Comparison of ENCODE assay signal across 12 cellular contexts in genomic region chr16:4370151-4370550, GRCh38. TPM values are rescaled to one million over a fixed set of nuclear protein-coding genes. Genes with fewer than 3 reads are reported as not detected.
DNase-seq lines count a peak whose midpoint lies in the region; ATAC-seq and TF ChIP-seq lines count a peak whose summit lies in the region.
"Had no signal": no experiment of that assay in that cellular context is flagged by ENCODE, and none has a peak within 500 bp of the region (broad histone marks: within the 10 kb centered on the region; RNA-seq: fewer than 3 reads in every experiment).

No MANE protein-coding gene starts in this region.

- H3K4me3 Mint-ChIP-seq in nephron = peak overlapping the region; percentile 45 to 81 (median 77)
- H3K4me3 Mint-ChIP-seq in activated naive CD8-positive, alpha-beta T cell treated with anti-CD3 and anti-CD28 coated beads for 36 hours = no peak overlapping the region

- DNase-seq in Peyer's patch (no peak), thoracic aorta (ENCODE audit: low spot score) (no peak), activated gamma-delta T cell treated with Interleukin-2 at 50 U/mL for 16 hours (no peak), kidney glomerular epithelial cell (lab: John Stamatoyannopoulos, UW) (no peak)
- no peak for DNase-seq in activated naive CD8-positive, alpha-beta T cell treated with anti-CD3 and anti-CD28 coated beads for 36 hours
- DNase-seq: activated CD8-positive, alpha-beta memory T cell treated with anti-CD3 and anti-CD28 coated beads, Interleukin-2, amount 50 U/mL, for 4 hours; NCI-H2029 treated with DMSO at 0.1 percent for 48 hours; stimulated activated CD4-positive, alpha-beta T cell treated with anti-CD3 and anti-CD28 coated beads, Interleukin-15, amount 100 ng/mL, for 24 hours had no signal

- H3K4me1 Mint-ChIP-seq in nephron = peaks cover 22% of the 10 kb centered on the region
- peaks cover 5% of the 10 kb centered on the region for H3K4me1 Mint-ChIP-seq in activated naive CD8-positive, alpha-beta T cell treated with anti-CD3 and anti-CD28 coated beads for 36 hours

- H3K9ac ChIP-seq in duodenal mucosa (ENCODE audit: low read depth in 1 of 2, low read length in 2 of 2) = no peak overlapping the region

- peaks cover 0 to 23% (median 0%) of the 10 kb centered on the region in 3 donors for H3K36me3 ChIP-seq in Peyer's patch
- H3K36me3 ChIP-seq in duodenal mucosa (ENCODE audit: control insufficient read depth in 1 of 2, insufficient read depth in 2 of 2, low read length in 2 of 2) = peaks cover 0 to 12% of the 10 kb centered on the region in 2 donors
- no peaks in the 10 kb centered on the region for H3K36me3 ChIP-seq in thoracic aorta

- peak overlapping the region in 2 of 3 experiments; percentile 70 to 89 for H3K27ac Mint-ChIP-seq in nephron
- no peak overlapping the region for H3K27ac Mint-ChIP-seq in activated naive CD8-positive, alpha-beta T cell treated with anti-CD3 and anti-CD28 coated beads for 36 hours

- no peaks in the 10 kb centered on the region for H3K9me3 ChIP-seq in Peyer's patch
- no peaks in the 10 kb centered on the region for H3K9me3 ChIP-seq in duodenal mucosa (ENCODE audit: control insufficient read depth in 1 of 2, low read length in 2 of 2)
- no peaks in the 10 kb centered on the region for H3K9me3 ChIP-seq in thoracic aorta
- H3K9me3 ChIP-seq: BLaER1 treated with 17β-estradiol and CSF1 and Interleukin-3, amounts not matched to agents 10 nM and 100 nM had no signal

- H3K4me3 ChIP-seq in Peyer's patch (no peak overlapping the region), duodenal mucosa (ENCODE audit: low read depth in 1 of 2, low read length in 2 of 2) (no peak overlapping the region), thoracic aorta (peak overlapping the region; percentile 8)
- H3K4me3 ChIP-seq: BLaER1 treated with 17β-estradiol and CSF1 and Interleukin-3, amounts not matched to agents 10 nM and 100 nM had no signal

- no peak for TF ChIP-seq POLR2A in Peyer's patch (IDR thresholded peaks at IDR 0.05)

- H3K27ac ChIP-seq in Peyer's patch (peak overlapping the region; percentile 40 to 84 (median 76)), duodenal mucosa (ENCODE audit: low read depth, low read length) (peak overlapping the region; percentile 38), thoracic aorta (peak overlapping the region; percentile 99)

- no peaks in the 10 kb centered on the region for H3K36me3 Mint-ChIP-seq in nephron (ENCODE audit: low read depth)
- H3K36me3 Mint-ChIP-seq in activated naive CD8-positive, alpha-beta T cell treated with anti-CD3 and anti-CD28 coated beads for 36 hours = no peaks in the 10 kb centered on the region

- H3K27me3 ChIP-seq in Peyer's patch = no peaks in the 10 kb centered on the region
- H3K27me3 ChIP-seq in duodenal mucosa (ENCODE audit: control insufficient read depth in 1 of 2, insufficient read depth in 2 of 2, low read length in 2 of 2) = no peaks in the 10 kb centered on the region
- H3K27me3 ChIP-seq in thoracic aorta (replicated peaks; ENCODE audit: insufficient read depth) = no peaks in the 10 kb centered on the region
- H3K27me3 ChIP-seq: BLaER1 treated with 17β-estradiol and CSF1 and Interleukin-3, amounts not matched to agents 10 nM and 100 nM had no signal

- peaks cover 8% of the 10 kb centered on the region for H3K27me3 Mint-ChIP-seq in nephron (ENCODE audit: low read depth)
- no peaks in the 10 kb centered on the region for H3K27me3 Mint-ChIP-seq in activated naive CD8-positive, alpha-beta T cell treated with anti-CD3 and anti-CD28 coated beads for 36 hours

- ATAC-seq in thoracic aorta (ENCODE audit: insufficient number of reproducible peaks, low FRiP score, low read depth) (no peak), GM18867 (IDR thresholded peaks at IDR 0.05; ENCODE audit: unreplicated experiment) (no peak)

- peaks cover 0 to 55% (median 12%) of the 10 kb centered on the region in 4 donors for H3K4me1 ChIP-seq in Peyer's patch
- peaks cover 11 to 16% of the 10 kb centered on the region in 2 donors for H3K4me1 ChIP-seq in duodenal mucosa (ENCODE audit: control insufficient read depth in 1 of 2, insufficient read depth in 2 of 2, low read length in 2 of 2)
- H3K4me1 ChIP-seq in thoracic aorta (ENCODE audit: control insufficient read depth in 1 of 2, low read depth in 2 of 2) = peaks cover 35 to 51% of the 10 kb centered on the region in 2 donors

- no peaks in the 10 kb centered on the region for H3K9me3 Mint-ChIP-seq in nephron
- H3K9me3 Mint-ChIP-seq in activated naive CD8-positive, alpha-beta T cell treated with anti-CD3 and anti-CD28 coated beads for 36 hours = no peaks in the 10 kb centered on the region

- TF ChIP-seq CTCF in Peyer's patch (IDR thresholded peaks at IDR 0.05) = no peak
- TF ChIP-seq CTCF in nephron (IDR thresholded peaks at IDR 0.05; ENCODE audit: unreplicated experiment in 3 of 3) = no peak
- TF ChIP-seq CTCF in thoracic aorta (IDR thresholded peaks at IDR 0.05) = no peak

RNA-seq across cellular contexts. Expression of gene VASN, which starts 1.5 kb away (rescaled TPM):
- total RNA-seq in Peyer's patch = 10 to 100 TPM in 2 of 4 donors, 1 to 10 TPM in 2; 2.1 to 18.2 (median 8.4) TPM
- total RNA-seq in thoracic aorta = 100 to 1,000 TPM; 197 to 217 TPM
- total RNA-seq in activated naive CD8-positive, alpha-beta T cell treated with anti-CD3 and anti-CD28 coated beads for 36 hours = under 1 TPM in 1 of 2 experiments, not detected in 1; 0.08 TPM

RNA-seq across cellular contexts. Expression of gene PAM16, which starts 19.0 kb away (rescaled TPM):
- 10 to 100 TPM; 18.2 to 61.4 (median 49.3) TPM for total RNA-seq in Peyer's patch
- 10 to 100 TPM; 18.4 to 21.1 TPM for total RNA-seq in thoracic aorta
- 10 to 100 TPM; 73.0 to 73.9 TPM for total RNA-seq in activated naive CD8-positive, alpha-beta T cell treated with anti-CD3 and anti-CD28 coated beads for 36 hours

RNA-seq across cellular contexts. Expression of gene CORO7, which starts 46.2 kb away (rescaled TPM):
- total RNA-seq in Peyer's patch (100 to 1,000 TPM in 2 of 4 donors, 10 to 100 TPM in 2; 73.4 to 219 (median 110) TPM), thoracic aorta (10 to 100 TPM; 71.1 to 79.1 TPM)
- 10 to 100 TPM; 66.2 to 73.1 TPM for total RNA-seq in activated naive CD8-positive, alpha-beta T cell treated with anti-CD3 and anti-CD28 coated beads for 36 hours

RNA-seq across cellular contexts. Expression of gene GLIS2, which starts 54.3 kb away (rescaled TPM):
- total RNA-seq in Peyer's patch = 1 to 10 TPM in 3 of 4 donors, under 1 TPM in 1; 0.35 to 3.3 (median 1.7) TPM
- total RNA-seq in thoracic aorta = 10 to 100 TPM; 19.5 to 32.9 TPM
- under 1 TPM; 0.08 to 0.16 TPM for total RNA-seq in activated naive CD8-positive, alpha-beta T cell treated with anti-CD3 and anti-CD28 coated beads for 36 hours

RNA-seq across cellular contexts. Expression of gene DNAJA3, which starts 55.5 kb away (rescaled TPM):
- total RNA-seq in Peyer's patch (10 to 100 TPM; 51.4 to 70.1 (median 54.0) TPM), thoracic aorta (10 to 100 TPM; 35.2 to 52.2 TPM)
- 100 to 1,000 TPM; 103 to 107 TPM for total RNA-seq in activated naive CD8-positive, alpha-beta T cell treated with anti-CD3 and anti-CD28 coated beads for 36 hours

Comparison
In these comparisons a context has a peak if more than half of its experiments do, and no peak if none do; other contexts are left out.
1. H3K27ac ChIP-seq: peak in every context shown above with its lines; median percentile 99 in thoracic aorta; 76 in Peyer's patch; 38 in duodenal mucosa.
2. RNA of gene VASN, which starts 1.5 kb away (total RNA-seq): 197 to 217 TPM in thoracic aorta; 2.1 to 18.2 TPM in Peyer's patch and 0.08 TPM in activated naive CD8-positive, alpha-beta T cell treated with anti-CD3 and anti-CD28 coated beads for 36 hours; every median in the first group is over 10 times any median in the second.